In genomic region chr5:145937432-145938250, GRCh38 we compare ENCODE assay signal across 8 cellular contexts. TPM values are rescaled to one million over a fixed set of nuclear protein-coding genes. Genes with fewer than 3 reads are reported as not detected.
DNase-seq lines count a peak whose midpoint lies in the region; ATAC-seq, FAIRE-seq and TF ChIP-seq lines count a peak whose summit lies in the region.

No MANE protein-coding gene starts in this region.

- peak overlapping the region; percentile 46 for H2BK15ac ChIP-seq in neuronal stem cell (ENCODE audit: low read length)

- no peaks in the 10 kb centered on the region for H3K9me3 ChIP-seq in neuronal stem cell (replicated peaks in 1 of 2; ENCODE audit: control insufficient read depth in 2 of 2, insufficient read depth in 1 of 2, low read depth in 1 of 2, low read length in 2 of 2)

- H4K91ac ChIP-seq in neuronal stem cell (ENCODE audit: low read depth, low read length, poor library complexity): no peak overlapping the region

- in situ Hi-C loops in GM13977 (cut with MboI; ENCODE audit: low pct_unique_long_range_greater_than_20kb, low sequenced_read_pairs, unreplicated experiment): no loop called here

- H3K23ac ChIP-seq in neuronal stem cell (ENCODE audit: low read depth, low read length, poor library complexity): no peak overlapping the region

- peak; percentile 89 for ATAC-seq in HG03520 (IDR thresholded peaks at IDR 0.05; ENCODE audit: unreplicated experiment)

- peak overlapping the region; percentile 90 for H3K18ac ChIP-seq in neuronal stem cell (ENCODE audit: low read length)

- H3K4ac ChIP-seq in neuronal stem cell (ENCODE audit: low read length): no peak overlapping the region

- H3K4me3 ChIP-seq in bronchial epithelial cell (ENCODE audit: low read depth, low read length) (peak overlapping the region; percentile 66), neuronal stem cell (ENCODE audit: low read length in 2 of 2) (no peak overlapping the region)

- H3K4me2 ChIP-seq in neuronal stem cell (ENCODE audit: insufficient read depth, low read length, poor library complexity, severe bottlenecking): no peak overlapping the region

- H2AFZ ChIP-seq in neuronal stem cell (ENCODE audit: low read length): peak overlapping the region; percentile 26

- FAIRE-seq in bronchial epithelial cell (lab: Jason Lieb, UNC): peak; percentile 68

- peaks cover 3% of the 10 kb centered on the region for H3K36me3 ChIP-seq in bronchial epithelial cell (ENCODE audit: control insufficient read depth, insufficient read depth, low read length)
- H3K36me3 ChIP-seq in neuronal stem cell (replicated peaks in 1 of 2; ENCODE audit: control insufficient read depth in 2 of 2, insufficient read depth in 2 of 2, low read length in 2 of 2): no peaks in the 10 kb centered on the region

- H3K79me1 ChIP-seq in neuronal stem cell (ENCODE audit: low read depth, low read length): no peaks in the 10 kb centered on the region

- peak overlapping the region; percentile 36 for H3K9ac ChIP-seq in neuronal stem cell (ENCODE audit: low read depth, low read length, poor library complexity)

- peak overlapping the region; percentile 72 for H2AK5ac ChIP-seq in neuronal stem cell (ENCODE audit: low read depth, low read length)

- H3K4me1 ChIP-seq in neuronal stem cell (ENCODE audit: control insufficient read depth in 2 of 2, insufficient read depth in 1 of 2, low read depth in 1 of 2, low read length in 2 of 2): peaks cover 10 to 25% of the 10 kb centered on the region in 2 donors

- H3K14ac ChIP-seq in neuronal stem cell (ENCODE audit: low read length): no peak overlapping the region

- WGBS in neuronal stem cell (ENCODE audit: extremely low coverage in 2 of 2, insufficient read length in 2 of 2, insufficient replicate concordance in 1 of 2), 2 donors: no CpG with 5 or more reads among the region's 23 CpGs

- no peak overlapping the region for H4K8ac ChIP-seq in neuronal stem cell (ENCODE audit: low read depth, low read length)

- no peaks in the 10 kb centered on the region for H3K27me3 ChIP-seq in bronchial epithelial cell (ENCODE audit: control insufficient read depth, insufficient read depth, low read length)
- H3K27me3 ChIP-seq in neuronal stem cell (ENCODE audit: control insufficient read depth in 3 of 3, insufficient read depth in 3 of 3, low read depth in 1 of 3, low read length in 3 of 3): peaks cover 0 to 26% (median 0%) of the 10 kb centered on the region in 3 experiments

- TF ChIP-seq CTCF in GM13977 (IDR thresholded peaks at IDR 0.05; ENCODE audit: extremely low read depth, insufficient read depth, missing control alignments) (no peak), bronchial epithelial cell (IDR thresholded peaks at IDR 0.05; ENCODE audit: insufficient read depth, low read length, severe bottlenecking) (no peak)

- no peak overlapping the region for H2BK12ac ChIP-seq in neuronal stem cell (ENCODE audit: low read length)

- no peak overlapping the region for H3K27ac ChIP-seq in neuronal stem cell (replicated peaks; ENCODE audit: low read length)

- peak overlapping the region; percentile 63 for H2BK120ac ChIP-seq in neuronal stem cell (ENCODE audit: low read depth, low read length)

- DNase-seq in GM13977 (ENCODE audit: low spot score): peak; percentile 49
- DNase-seq in bronchial epithelial cell (ENCODE audit: low read depth): peak; percentile 95
- no peak for DNase-seq in neuronal stem cell (ENCODE audit: low spot score)
- DNase-seq in NCI-H69 (lab: John Stamatoyannopoulos, UW): no peak
- no peak for DNase-seq in NCI-H1694 treated with DMSO at 0.1 percent for 48 hours (lab: John Stamatoyannopoulos, UW)
- no peak for DNase-seq in dermis blood vessel endothelial cell
- no peak for DNase-seq in pons (ENCODE audit: low spot score)

- H2BK5ac ChIP-seq in neuronal stem cell (ENCODE audit: low read length): peak overlapping the region; percentile 8

RNA-seq across cellular contexts. Expression of gene SH3RF2, which starts 1.3 kb away (rescaled TPM):
- 3.7 and 6.3 TPM in 2 replicates for total RNA-seq in bronchial epithelial cell
- polyA plus RNA-seq in neuronal stem cell (2013, experiment 1 of 2): 1.1 TPM
- 0.90 TPM for polyA plus RNA-seq in neuronal stem cell (2013, experiment 2 of 2)
- total RNA-seq in dermis blood vessel endothelial cell: 0.05 and 0.17 TPM in 2 replicates

Comparison
In these comparisons a context has a peak if more than half of its experiments do, and no peak if none do; other contexts are left out.
1. DNase-seq: peak in GM13977 (single experiment) and bronchial epithelial cell (single experiment); none in neuronal stem cell (single experiment), NCI-H69 (single experiment), NCI-H1694 treated with DMSO at 0.1 percent for 48 hours (single experiment), dermis blood vessel endothelial cell (single experiment) and pons (single experiment).